ENCODE assay signal across 25 cellular contexts in the genomic region with DNA sequence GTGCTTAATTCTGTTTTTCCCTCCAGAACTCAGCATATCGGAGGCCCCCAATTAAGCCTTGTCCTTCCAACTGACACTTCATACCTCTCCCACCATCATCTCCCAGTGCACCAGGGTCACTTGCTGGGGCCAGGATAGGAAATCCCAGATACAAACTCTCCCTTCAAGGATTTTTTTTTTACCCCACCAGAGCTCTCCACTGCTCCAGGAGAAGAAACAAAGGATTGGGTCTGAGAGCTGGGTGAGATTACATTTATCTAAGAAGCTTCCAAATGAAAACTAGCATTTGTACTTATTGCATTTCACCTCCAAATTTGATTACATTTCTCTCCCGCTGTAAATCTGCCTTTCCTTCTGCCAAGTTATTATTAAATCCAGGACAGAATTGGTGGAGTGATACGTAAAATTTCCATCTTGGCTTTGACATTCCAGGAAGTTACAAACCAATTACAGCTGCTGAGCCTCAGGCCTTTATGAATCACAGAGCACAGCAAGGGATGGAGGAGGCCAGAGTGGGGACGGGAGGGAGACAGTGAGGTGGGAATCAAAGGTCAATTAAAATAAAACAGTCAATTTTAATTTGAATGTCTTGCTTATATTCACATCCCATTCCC.
A peak's percentile ranks its signal among the peaks of the same experiment; 100 is the strongest.
DNase-seq lines count a peak whose midpoint lies in the region; ATAC-seq and TF ChIP-seq lines count a peak whose summit lies in the region.
"Had no signal": no experiment of that assay in that cellular context is flagged by ENCODE, and none has a peak within 500 bp of the region (broad histone marks: within the 10 kb centered on the region; RNA-seq: fewer than 3 reads in every experiment).

No MANE protein-coding gene starts in this region.

- H3K4me3 ChIP-seq in mammary epithelial cell (replicated peaks in 1 of 3; ENCODE audit: insufficient read depth in 1 of 3, low read depth in 2 of 3, low read length in 3 of 3) (no peak overlapping the region), breast epithelium (no peak overlapping the region), PC-3 (ENCODE audit: low read length) (no peak overlapping the region)
- H3K4me3 ChIP-seq: BLaER1 treated with 17β-estradiol and CSF1 and Interleukin-3, amounts not matched to agents 10 nM and 100 nM; mucosa of descending colon; SJCRH30 had no signal

- ATAC-seq in PC-3 (no peak), GM21515 (IDR thresholded peaks at IDR 0.05; ENCODE audit: unreplicated experiment) (no peak)
- no peak for ATAC-seq in activated CD8-positive, alpha-beta T cell treated with anti-CD3 and anti-CD28 coated beads for 36 hours
- ATAC-seq: mucosa of descending colon; natural killer cell treated with Interleukin-12 subunit alpha and Interleukin-12 subunit beta and Interleukin-15 and Interleukin-18, amount 100 ng/mL, for 72 hours; stimulated activated naive CD8-positive, alpha-beta T cell treated with anti-CD3 and anti-CD28 coated beads, Interleukin-15, Interleukin-2, amounts not matched to agents 100 U/mL and 50 U/mL, for 24 hours had no signal

- BruUV-seq in mammary epithelial cell (replicated peaks; lab: Mats Ljungman, UMichigan) (no TSS peak), PC-3 (replicated peaks; lab: Mats Ljungman, UMichigan) (no TSS peak)

- H2AFZ ChIP-seq in mammary epithelial cell (ENCODE audit: low read depth, low read length) (no peak overlapping the region), PC-3 (ENCODE audit: low read length) (no peak overlapping the region)

- H3K4me1 Mint-ChIP-seq in activated CD8-positive, alpha-beta T cell treated with anti-CD3 and anti-CD28 coated beads for 36 hours (ENCODE audit: low read depth), result no peaks in the 10 kb centered on the region
- H3K4me1 Mint-ChIP-seq: activated CD4-positive, alpha-beta memory T cell treated with anti-CD3 and anti-CD28 coated beads, Interleukin-2, amount 10 ng/mL, durations not matched to agents 7 days and 5 days; activated naive CD4-positive, alpha-beta T cell treated with anti-CD3 and anti-CD28 coated beads, Interleukin-2, amount 50 U/mL, for 24 hours had no signal

- H3K27me3 Mint-ChIP-seq in activated CD8-positive, alpha-beta T cell treated with anti-CD3 and anti-CD28 coated beads for 36 hours, result peaks cover 14% of the 10 kb centered on the region

- peak; percentile 13 for DNase-seq in mammary epithelial cell
- DNase-seq in breast epithelium (ENCODE audit: low spot score in 2 of 2), result no peak
- peak; percentile 1 for DNase-seq in PC-3
- peak; percentile 40 for DNase-seq in fibroblast of gingiva (ENCODE audit: low read depth)
- DNase-seq in activated CD4-positive, alpha-beta T cell treated with anti-CD3 and anti-CD28 coated beads for 48 hours, result no peak
- DNase-seq in HuH-7.5 (ENCODE audit: low spot score), result no peak
- DNase-seq in activated CD8-positive, alpha-beta T cell treated with anti-CD3 and anti-CD28 coated beads for 36 hours, result no peak
- DNase-seq: 8988T; activated CD4-positive, alpha-beta memory T cell treated with anti-CD3 and anti-CD28 coated beads, Interleukin-2, amount 10 ng/mL, durations not matched to agents 7 days and 5 days; Caco-2; DMS79 treated with DMSO at 0.1 percent for 48 hours; effector memory CD4-positive, alpha-beta T cell; H7; mucosa of descending colon; NCI-H1105 treated with DMSO at 0.1 percent for 48 hours; NCI-H2029; NCI-H524 treated with DMSO at 0.1 percent for 48 hours; SJCRH30; stimulated activated naive CD8-positive, alpha-beta T cell treated with anti-CD3 and anti-CD28 coated beads, Interleukin-15, Interleukin-2, amounts not matched to agents 100 U/mL and 50 U/mL, for 24 hours; T-helper 1 cell had no signal

- no peak overlapping the region for H3K4me3 Mint-ChIP-seq in activated CD8-positive, alpha-beta T cell treated with anti-CD3 and anti-CD28 coated beads for 36 hours
- H3K4me3 Mint-ChIP-seq: activated CD4-positive, alpha-beta memory T cell treated with anti-CD3 and anti-CD28 coated beads, Interleukin-2, amount 10 ng/mL, durations not matched to agents 7 days and 5 days; activated naive CD4-positive, alpha-beta T cell treated with anti-CD3 and anti-CD28 coated beads, Interleukin-2, amount 50 U/mL, for 24 hours; natural killer cell treated with Interleukin-12 subunit alpha and Interleukin-12 subunit beta and Interleukin-15 and Interleukin-18, amount 100 ng/mL, for 72 hours had no signal

- no peaks in the 10 kb centered on the region for H3K79me2 ChIP-seq in mammary epithelial cell (ENCODE audit: insufficient read depth, low read length)
- H3K79me2 ChIP-seq in PC-3 (ENCODE audit: low read length), result no peaks in the 10 kb centered on the region

- H3K4me2 ChIP-seq in mammary epithelial cell (ENCODE audit: insufficient read depth, low read depth, low read length) (no peak overlapping the region), PC-3 (ENCODE audit: low read length) (no peak overlapping the region)
- H3K4me2 ChIP-seq: BLaER1 treated with 17β-estradiol and CSF1 and Interleukin-3, amounts not matched to agents 10 nM and 100 nM had no signal

- intact Hi-C loops in mammary epithelial cell (cut with micrococcal nuclease) (no loop called here), breast epithelium (cut with DNase I; ENCODE audit: low total_unique reads) (no loop called here), PC-3 (cut with micrococcal nuclease) (no loop called here)
- intact Hi-C loops in activated CD8-positive, alpha-beta T cell treated with anti-CD3 and anti-CD28 coated beads for 36 hours (cut with micrococcal nuclease), result no loop called here

- CTCF ChIA-PET in mammary epithelial cell (lab: Charles Lee; ENCODE audit: low non-redundant PET) (interaction anchor here (0.5 kb wide), 1 partner anchor 80 kb away, joined by 5 read pairs; no protein-coding TSS in a partner anchor), PC-3 (lab: Charles Lee) (no interaction called here)
- CTCF ChIA-PET in activated CD8-positive, alpha-beta T cell treated with anti-CD3 and anti-CD28 coated beads for 36 hours (lab: Charles Lee), result no interaction called here

- H3K9ac ChIP-seq in mammary epithelial cell (ENCODE audit: insufficient read depth, low read length), result no peak overlapping the region
- no peak overlapping the region for H3K9ac ChIP-seq in PC-3 (ENCODE audit: low read length)
- H3K9ac ChIP-seq: BLaER1 treated with 17β-estradiol and CSF1 and Interleukin-3, amounts not matched to agents 10 nM and 100 nM had no signal

- 43% methylated on average over 4 of the region's 4 CpGs for WGBS in mammary epithelial cell (ENCODE audit: low coverage, missing lambda C conversion rate)

- no peak overlapping the region for H3K27ac Mint-ChIP-seq in activated CD8-positive, alpha-beta T cell treated with anti-CD3 and anti-CD28 coated beads for 36 hours
- H3K27ac Mint-ChIP-seq: activated CD4-positive, alpha-beta memory T cell treated with anti-CD3 and anti-CD28 coated beads, Interleukin-2, amount 10 ng/mL, durations not matched to agents 7 days and 5 days; activated naive CD4-positive, alpha-beta T cell treated with anti-CD3 and anti-CD28 coated beads, Interleukin-2, amount 50 U/mL, for 24 hours; activated T-helper 2 cell treated with anti-CD3 and anti-CD28 coated beads, Interferon-gamma antibody, Interleukin-2, Interleukin-4, amounts not matched to agents 10 μg/mL and 5 μg/mL and 100 μg/mL, durations not matched to agents 14 hours and 24 hours and 36 hours; natural killer cell treated with Interleukin-12 subunit alpha and Interleukin-12 subunit beta and Interleukin-15 and Interleukin-18, amount 100 ng/mL, for 72 hours had no signal

- H3K36me3 ChIP-seq in mammary epithelial cell (ENCODE audit: insufficient read depth, low read length) (no peaks in the 10 kb centered on the region), breast epithelium (no peaks in the 10 kb centered on the region), PC-3 (ENCODE audit: low read depth, low read length) (no peaks in the 10 kb centered on the region)
- H3K36me3 ChIP-seq: BLaER1 treated with 17β-estradiol and CSF1 and Interleukin-3, amounts not matched to agents 10 nM and 100 nM; SJCRH30 had no signal

- TF ChIP-seq CTCF in mammary epithelial cell (conservative IDR thresholded peaks at IDR 0.05 in 1 of 2, IDR thresholded peaks at IDR 0.05 in 1 of 2; ENCODE audit: extremely low read depth in 1 of 2, insufficient read depth in 1 of 2, low read depth in 1 of 2, low read length in 2 of 2) (no peak), breast epithelium (IDR thresholded peaks at IDR 0.05) (no peak), PC-3 (conservative IDR thresholded peaks at IDR 0.05; ENCODE audit: low read depth, low read length) (no peak)
- no peak for TF ChIP-seq CTCF in activated CD8-positive, alpha-beta T cell treated with anti-CD3 and anti-CD28 coated beads for 36 hours (IDR thresholded peaks at IDR 0.05)

- H4K20me1 ChIP-seq in mammary epithelial cell (ENCODE audit: insufficient read depth, low read length) (no peaks in the 10 kb centered on the region), PC-3 (ENCODE audit: low read length) (no peaks in the 10 kb centered on the region)

- POLR2A ChIA-PET in PC-3 (lab: Charles Lee; ENCODE audit: unreplicated experiment), result no interaction called here
- POLR2A ChIA-PET in activated CD8-positive, alpha-beta T cell treated with anti-CD3 and anti-CD28 coated beads for 36 hours (lab: Charles Lee), result no interaction called here

- no peaks in the 10 kb centered on the region for H3K9me3 ChIP-seq in mammary epithelial cell (replicated peaks; ENCODE audit: insufficient read depth, low read length)
- H3K9me3 ChIP-seq in breast epithelium, result no peaks in the 10 kb centered on the region
- no peaks in the 10 kb centered on the region for H3K9me3 ChIP-seq in PC-3 (ENCODE audit: low read length)
- H3K9me3 ChIP-seq: BLaER1 treated with 17β-estradiol and CSF1 and Interleukin-3, amounts not matched to agents 10 nM and 100 nM; Caco-2; mucosa of descending colon; SJCRH30 had no signal

- H3K4me1 ChIP-seq in mammary epithelial cell (ENCODE audit: insufficient read depth, low read length) (no peaks in the 10 kb centered on the region), breast epithelium (no peaks in the 10 kb centered on the region), PC-3 (ENCODE audit: insufficient read depth, low read length) (no peaks in the 10 kb centered on the region)
- H3K4me1 ChIP-seq: BLaER1 treated with 17β-estradiol and CSF1 and Interleukin-3, amounts not matched to agents 10 nM and 100 nM; Caco-2; SJCRH30 had no signal

- H3K27ac ChIP-seq in mammary epithelial cell (ENCODE audit: insufficient read depth, low read depth, low read length) (no peak overlapping the region), breast epithelium (no peak overlapping the region), PC-3 (ENCODE audit: low read length) (no peak overlapping the region)
- H3K27ac ChIP-seq: BLaER1 treated with 17β-estradiol and CSF1 and Interleukin-3, amounts not matched to agents 10 nM and 100 nM; SJCRH30 had no signal

- in situ Hi-C loops in mammary epithelial cell (cut with MboI; ENCODE audit: low sequenced_read_pairs in 2 of 2), result no loop called here

- H3F3A ChIP-seq in PC-3 (ENCODE audit: low read length, unreplicated experiment), result no peaks in the 10 kb centered on the region

- no peaks in the 10 kb centered on the region for H3K9me3 Mint-ChIP-seq in activated CD8-positive, alpha-beta T cell treated with anti-CD3 and anti-CD28 coated beads for 36 hours
- H3K9me3 Mint-ChIP-seq: activated CD4-positive, alpha-beta memory T cell treated with anti-CD3 and anti-CD28 coated beads, Interleukin-2, amount 10 ng/mL, durations not matched to agents 7 days and 5 days; activated naive CD4-positive, alpha-beta T cell treated with anti-CD3 and anti-CD28 coated beads, Interleukin-2, amount 50 U/mL, for 24 hours; activated T-helper 2 cell treated with anti-CD3 and anti-CD28 coated beads, Interferon-gamma antibody, Interleukin-2, Interleukin-4, amounts not matched to agents 10 μg/mL and 5 μg/mL and 100 μg/mL, durations not matched to agents 14 hours and 24 hours and 36 hours; natural killer cell treated with Interleukin-12 subunit alpha and Interleukin-12 subunit beta and Interleukin-15 and Interleukin-18, amount 100 ng/mL, for 72 hours had no signal

- dilution Hi-C loops in mammary epithelial cell (cut with HindIII; ENCODE audit: low sequenced_read_pairs), result loop anchor here (25.0 kb wide), 1 partner anchor 212 kb away; no protein-coding TSS in a partner anchor

- no peaks in the 10 kb centered on the region for H3K9me2 ChIP-seq in PC-3 (replicated peaks; ENCODE audit: low read length)

- H3K27me3 ChIP-seq in mammary epithelial cell (ENCODE audit: insufficient read depth, low read length) (peaks cover 5% of the 10 kb centered on the region), breast epithelium (no peaks in the 10 kb centered on the region), PC-3 (ENCODE audit: low read length) (peaks cover 46% of the 10 kb centered on the region)
- H3K27me3 ChIP-seq: BLaER1 treated with 17β-estradiol and CSF1 and Interleukin-3, amounts not matched to agents 10 nM and 100 nM; SJCRH30 had no signal

- no peaks in the 10 kb centered on the region for H3K36me3 Mint-ChIP-seq in activated CD8-positive, alpha-beta T cell treated with anti-CD3 and anti-CD28 coated beads for 36 hours (ENCODE audit: low read depth)
- H3K36me3 Mint-ChIP-seq: activated naive CD4-positive, alpha-beta T cell treated with anti-CD3 and anti-CD28 coated beads, Interleukin-2, amount 50 U/mL, for 24 hours; natural killer cell treated with Interleukin-12 subunit alpha and Interleukin-12 subunit beta and Interleukin-15 and Interleukin-18, amount 100 ng/mL, for 72 hours had no signal

- no peak for TF ChIP-seq POLR2A in breast epithelium (IDR thresholded peaks at IDR 0.05)

Comparison
In these comparisons a context has a peak if more than half of its experiments do, and no peak if none do; other contexts are left out.
1. DNase-seq: peak in mammary epithelial cell (single experiment), PC-3 (single experiment) and fibroblast of gingiva (single experiment); none in breast epithelium (0 of 2), activated CD4-positive, alpha-beta T cell treated with anti-CD3 and anti-CD28 coated beads for 48 hours (single experiment), HuH-7.5 (single experiment) and activated CD8-positive, alpha-beta T cell treated with anti-CD3 and anti-CD28 coated beads for 36 hours (single experiment).